8 cellular contexts compared by ENCODE assay signal in genomic region chr12:26113853-26114719, GRCh38. TPM values are rescaled to one million over a fixed set of nuclear protein-coding genes. Genes with fewer than 3 reads are reported as not detected.
DNase-seq lines count a peak whose midpoint lies in the region; ATAC-seq and TF ChIP-seq lines count a peak whose summit lies in the region.

No MANE protein-coding gene starts in this region.

- DNase-seq in EL, result peak; percentile 90
- DNase-seq in Jurkat, Clone E6-1 (ENCODE audit: low read depth, low spot score), result peak; percentile 59
- peak; percentile 74 to 84 for DNase-seq in SW 1271 (lab: John Stamatoyannopoulos, UW)
- DNase-seq in amniotic epithelial cell (ENCODE audit: low read depth), result peak; percentile 94
- DNase-seq in heart right ventricle, result peak; percentile 94 to 96
- DNase-seq in pons (ENCODE audit: low spot score), result peak; percentile 84
- DNase-seq in type B pancreatic cell (ENCODE audit: extremely low spot score, unreplicated experiment), result peak; percentile 90

- peaks cover 24% of the 10 kb centered on the region for H3K4me1 Mint-ChIP-seq in type B pancreatic cell (ENCODE audit: unreplicated experiment)

- H3K27ac Mint-ChIP-seq in type B pancreatic cell, result peak overlapping the region; percentile 94

- WGBS in heart right ventricle, 2 donors, result 1% methylated on average over 62 to 72 of the region's 72 CpGs

- H3K9me3 ChIP-seq in heart right ventricle, result no peaks in the 10 kb centered on the region

- H3K27me3 Mint-ChIP-seq in type B pancreatic cell, result peaks cover 49% of the 10 kb centered on the region

- peak in 6 of 9 donors; percentile 5 to 42 (median 28) for TF ChIP-seq CTCF in heart right ventricle (IDR thresholded peaks at IDR 0.05)
- TF ChIP-seq CTCF in type B pancreatic cell (conservative IDR thresholded peaks at IDR 0.05), result peak; percentile 65

- H3K36me3 Mint-ChIP-seq in type B pancreatic cell, result no peaks in the 10 kb centered on the region

- H3K27ac ChIP-seq in heart right ventricle, result peak overlapping the region; percentile 79 to 96 (median 93)

- no peaks in the 10 kb centered on the region for H3K36me3 ChIP-seq in heart right ventricle

- peak overlapping the region; percentile 89 for H3K4me3 Mint-ChIP-seq in type B pancreatic cell

- H3K27me3 ChIP-seq in heart right ventricle, result peaks cover 0 to 9% (median 0%) of the 10 kb centered on the region in 7 donors

- intact Hi-C loops in heart right ventricle (cut with DNase I), result loop anchor here in 2 of 10 donors (1.0 to 10.0 kb wide), 3 partner anchors 11 to 591 kb away; partner anchors contain the start of gene BHLHE41 (in 1 of the 2)

- no peaks in the 10 kb centered on the region for H3K9me3 Mint-ChIP-seq in type B pancreatic cell

- peak overlapping the region; percentile 49 for H3K4me3 ChIP-seq in Jurkat, Clone E6-1 (ENCODE audit: low read length)
- peak overlapping the region; percentile 0 to 59 (median 52) for H3K4me3 ChIP-seq in heart right ventricle

- peak; percentile 67 for ATAC-seq in GM21619 (IDR thresholded peaks at IDR 0.05; ENCODE audit: unreplicated experiment)
- ATAC-seq in heart right ventricle, result peak; percentile 90 to 98 (median 93)

- peaks cover 3 to 54% (median 25%) of the 10 kb centered on the region in 9 donors for H3K4me1 ChIP-seq in heart right ventricle

RNA-seq across cellular contexts. Expression of gene BHLHE41, which starts 10.8 kb away (rescaled TPM):
- not detected for polyA plus RNA-seq in Jurkat, Clone E6-1 (2012; ENCODE audit: insufficient read depth, insufficient read length)
- 10 to 100 TPM in 9 of 10 donors, 1 to 10 TPM in 1; 7.8 to 80.1 (median 42.9) TPM for total RNA-seq in heart right ventricle
- 1 to 10 TPM; 5.7 to 5.8 TPM for polyA plus RNA-seq in heart right ventricle
- 5.8 and 12.5 TPM in 2 replicates for total RNA-seq in type B pancreatic cell (ENCODE audit: low replicate concordance)

Comparison
In these comparisons a context has a peak if more than half of its experiments do, and no peak if none do; other contexts are left out.
1. Peak in every context shown above with its lines: DNase-seq, ATAC-seq, H3K4me3 ChIP-seq and H3K27ac ChIP-seq.